19 cellular contexts compared by ENCODE assay signal in the genomic region with DNA sequence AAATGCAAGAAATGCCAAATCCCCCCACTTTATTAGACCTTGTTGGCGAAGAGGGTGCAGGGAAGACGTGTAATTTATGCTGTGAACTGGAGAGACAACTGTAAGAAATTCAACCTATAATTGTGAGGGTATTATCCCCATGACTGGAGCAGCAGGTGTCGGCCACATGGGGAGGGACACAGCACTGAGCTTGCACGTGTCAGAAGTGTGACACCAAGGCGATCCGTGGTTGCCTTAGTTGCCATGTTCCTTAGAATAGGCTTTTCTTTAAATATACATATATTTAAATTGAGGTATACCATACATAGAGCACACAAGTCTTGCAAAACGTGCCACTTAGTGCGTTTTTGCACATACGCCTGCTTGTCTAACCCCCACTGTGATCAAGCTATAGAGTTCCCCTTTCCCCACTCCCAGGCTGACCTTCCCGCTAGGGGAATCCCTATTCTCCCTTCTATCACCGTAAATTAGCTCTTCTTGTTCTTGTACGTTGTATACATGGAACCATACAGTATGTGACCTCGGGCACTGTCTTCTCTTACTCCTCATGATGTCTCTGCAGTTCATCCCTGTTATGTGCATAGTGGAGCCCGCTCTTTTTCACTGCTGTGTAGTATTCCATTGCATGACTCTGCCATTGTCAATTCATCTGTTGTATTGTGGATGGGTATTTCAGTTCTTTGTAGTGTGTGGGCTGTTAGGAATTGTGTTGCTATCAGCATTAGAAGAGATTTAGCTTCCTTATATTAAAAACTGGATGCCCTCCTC.
"Had no signal": no experiment of that assay in that cellular context is flagged by ENCODE, and none has a peak within 500 bp of the region (broad histone marks: within the 10 kb centered on the region; RNA-seq: fewer than 3 reads in every experiment).

No MANE protein-coding gene starts in this region.

- DNase-seq: activated CD4-positive, alpha-beta memory T cell treated with anti-CD3 and anti-CD28 coated beads, Interleukin-2, amount 10 ng/mL, durations not matched to agents 7 days and 5 days; activated CD4-positive, alpha-beta T cell treated with anti-CD3 and anti-CD28 coated beads for 48 hours; activated CD4-positive, CD25-positive, alpha-beta regulatory T cell; activated naive CD4-positive, alpha-beta T cell treated with anti-CD3 and anti-CD28 coated beads, Interleukin-2, amount 10 ng/mL, durations not matched to agents 7 days and 5 days; activated naive CD8-positive, alpha-beta T cell treated with anti-CD3 and anti-CD28 coated beads, Interleukin-2, amount 50 U/mL, for 24 hours; activated T-cell treated with anti-CD3 and anti-CD28 coated beads, Interleukin-2, amount 50 U/mL, for 1 hour; central memory CD4-positive, alpha-beta T cell; colonic mucosa; gastrocnemius medialis; kidney glomerular epithelial cell; left ventricle myocardium superior; mucosa of descending colon; naive B cell; stimulated activated CD8-positive, alpha-beta memory T cell treated with anti-CD3 and anti-CD28 coated beads, Interleukin-4, amount 100 ng/mL, for 48 hours; stimulated activated naive CD4-positive, alpha-beta T cell; thyroid gland; uterus had no signal

- H3K4me3 Mint-ChIP-seq: activated CD4-positive, alpha-beta memory T cell treated with anti-CD3 and anti-CD28 coated beads, Interleukin-2, amount 10 ng/mL, durations not matched to agents 7 days and 5 days; activated naive CD4-positive, alpha-beta T cell treated with anti-CD3 and anti-CD28 coated beads, Interleukin-2, amount 10 ng/mL, durations not matched to agents 7 days and 5 days; activated naive CD8-positive, alpha-beta T cell treated with anti-CD3 and anti-CD28 coated beads, Interleukin-2, amount 50 U/mL, for 24 hours; naive B cell had no signal

- H3K27ac ChIP-seq: brain microvascular endothelial cell, colonic mucosa, gastrocnemius medialis, thyroid gland, uterus had no signal

- H3K9me3 ChIP-seq: colonic mucosa, gastrocnemius medialis, mucosa of descending colon, thyroid gland, uterus had no signal

- H3K9me3 Mint-ChIP-seq: activated naive CD4-positive, alpha-beta T cell treated with anti-CD3 and anti-CD28 coated beads, Interleukin-2, amount 10 ng/mL, durations not matched to agents 7 days and 5 days; activated naive CD8-positive, alpha-beta T cell treated with anti-CD3 and anti-CD28 coated beads, Interleukin-2, amount 50 U/mL, for 24 hours; activated T-helper 2 cell treated with anti-CD3 and anti-CD28 coated beads, Interferon-gamma antibody, Interleukin-2, Interleukin-4, amounts not matched to agents 10 μg/mL and 5 μg/mL and 100 μg/mL, durations not matched to agents 14 hours and 24 hours and 36 hours; naive B cell had no signal

- H3K27ac Mint-ChIP-seq: activated CD4-positive, alpha-beta memory T cell treated with anti-CD3 and anti-CD28 coated beads, Interleukin-2, amount 10 ng/mL, durations not matched to agents 7 days and 5 days; activated naive CD4-positive, alpha-beta T cell treated with anti-CD3 and anti-CD28 coated beads, Interleukin-2, amount 10 ng/mL, durations not matched to agents 7 days and 5 days; activated naive CD8-positive, alpha-beta T cell treated with anti-CD3 and anti-CD28 coated beads, Interleukin-2, amount 50 U/mL, for 24 hours; activated T-helper 2 cell treated with anti-CD3 and anti-CD28 coated beads, Interferon-gamma antibody, Interleukin-2, Interleukin-4, amounts not matched to agents 10 μg/mL and 5 μg/mL and 100 μg/mL, durations not matched to agents 14 hours and 24 hours and 36 hours had no signal

- H3K4me1 Mint-ChIP-seq: activated CD4-positive, alpha-beta memory T cell treated with anti-CD3 and anti-CD28 coated beads, Interleukin-2, amount 10 ng/mL, durations not matched to agents 7 days and 5 days; activated naive CD4-positive, alpha-beta T cell treated with anti-CD3 and anti-CD28 coated beads, Interleukin-2, amount 10 ng/mL, durations not matched to agents 7 days and 5 days; activated naive CD8-positive, alpha-beta T cell treated with anti-CD3 and anti-CD28 coated beads, Interleukin-2, amount 50 U/mL, for 24 hours had no signal

- ATAC-seq: activated naive CD8-positive, alpha-beta T cell treated with anti-CD3 and anti-CD28 coated beads, Interleukin-2, amount 50 U/mL, for 24 hours; gastrocnemius medialis; left ventricle myocardium superior; mucosa of descending colon had no signal

- H3K27me3 Mint-ChIP-seq: activated naive CD4-positive, alpha-beta T cell treated with anti-CD3 and anti-CD28 coated beads, Interleukin-2, amount 10 ng/mL, durations not matched to agents 7 days and 5 days had no signal

- H3K4me3 ChIP-seq: colonic mucosa, gastrocnemius medialis, mucosa of descending colon, thyroid gland, uterus had no signal

- H3K27me3 ChIP-seq: brain microvascular endothelial cell, colonic mucosa, gastrocnemius medialis, thyroid gland, uterus had no signal

- H3K36me3 ChIP-seq: brain microvascular endothelial cell, colonic mucosa, gastrocnemius medialis, thyroid gland, uterus had no signal

- H3K4me1 ChIP-seq: colonic mucosa, gastrocnemius medialis, thyroid gland, uterus had no signal

- H3K36me3 Mint-ChIP-seq: activated naive CD4-positive, alpha-beta T cell treated with anti-CD3 and anti-CD28 coated beads, Interleukin-2, amount 10 ng/mL, durations not matched to agents 7 days and 5 days; naive B cell had no signal
